Comparison of ENCODE assay signal across 32 cellular contexts in genomic region chr2:72555943-72556342, GRCh38.
A peak's percentile ranks its signal among the peaks of the same experiment; 100 is the strongest.
DNase-seq lines count a peak whose midpoint lies in the region; ATAC-seq, FAIRE-seq and TF ChIP-seq lines count a peak whose summit lies in the region.
"Had no signal": no experiment of that assay in that cellular context is flagged by ENCODE, and none has a peak within 500 bp of the region (broad histone marks: within the 10 kb centered on the region; RNA-seq: fewer than 3 reads in every experiment).

No MANE protein-coding gene starts in this region.

- WGBS in HepG2 (ENCODE audit: low lambda C conversion rate), result 26% methylated on average over 1 of the region's 1 CpG
- WGBS in right lobe of liver (ENCODE audit: insufficient coverage, low coverage, low lambda C conversion rate, missing lambda C conversion rate), result 89% methylated on average over 1 of the region's 1 CpG
- 98% methylated on average over 1 of the region's 1 CpG for WGBS in right cardiac atrium

- no peaks in the 10 kb centered on the region for H4K20me1 ChIP-seq in HepG2 (ENCODE audit: insufficient read depth, low read length)
- H4K20me1 ChIP-seq: BLaER1; BLaER1 treated with 17β-estradiol and CSF1 and Interleukin-3, amounts not matched to agents 10 nM and 100 nM had no signal

- TF ChIP-seq CTCF in HepG2 (CRISPR knock-in tag; IDR thresholded peaks at IDR 0.05) (no peak), right lobe of liver (IDR thresholded peaks at IDR 0.05) (no peak), Caco-2 (IDR thresholded peaks at IDR 0.05; ENCODE audit: insufficient read depth in 1 of 2, low read depth in 1 of 2, low read length in 1 of 2, severe bottlenecking in 1 of 2, unreplicated experiment in 1 of 2) (no peak)

- CTCF ChIA-PET in HepG2 (lab: Yijun Ruan, JAX; ENCODE audit: low intra/inter-chr PET ratio, low total read pairs) (no interaction called here), Caco-2 (lab: Charles Lee) (no interaction called here)

- peaks cover 14% of the 10 kb centered on the region for H3K4me1 ChIP-seq in HepG2 (ENCODE audit: insufficient read depth, low read length)
- H3K4me1 ChIP-seq in right lobe of liver, result peaks cover 0 to 6% (median 0%) of the 10 kb centered on the region in 4 donors
- no peaks in the 10 kb centered on the region; the same call in none of the 2 replicates for H3K4me1 ChIP-seq in Caco-2
- no peaks in the 10 kb centered on the region for H3K4me1 ChIP-seq in right cardiac atrium (ENCODE audit: control insufficient read depth, insufficient read depth, low read length)
- H3K4me1 ChIP-seq: BE2C; BLaER1; BLaER1 treated with 17β-estradiol and CSF1 and Interleukin-3, amounts not matched to agents 10 nM and 100 nM had no signal

- no peaks in the 10 kb centered on the region for H3K27me3 ChIP-seq in HepG2 (ENCODE audit: control insufficient read depth in 1 of 2, insufficient read depth in 2 of 2, low read length in 2 of 2)
- H3K27me3 ChIP-seq in right lobe of liver, result no peaks in the 10 kb centered on the region
- no peaks in the 10 kb centered on the region for H3K27me3 ChIP-seq in Caco-2 (replicated peaks; ENCODE audit: control insufficient read depth, insufficient read depth, low read length)
- H3K27me3 ChIP-seq in right cardiac atrium (ENCODE audit: control insufficient read depth, insufficient read depth), result no peaks in the 10 kb centered on the region
- H3K27me3 ChIP-seq: BE2C; BLaER1; BLaER1 treated with 17β-estradiol and CSF1 and Interleukin-3, amounts not matched to agents 10 nM and 100 nM had no signal

- no peak overlapping the region for H3K9ac ChIP-seq in HepG2 (ENCODE audit: insufficient read depth, low read depth, low read length)
- H3K9ac ChIP-seq: BLaER1; BLaER1 treated with 17β-estradiol and CSF1 and Interleukin-3, amounts not matched to agents 10 nM and 100 nM had no signal

- H3K9me3 Mint-ChIP-seq in Caco-2 (ENCODE audit: unreplicated experiment), result no peaks in the 10 kb centered on the region
- H3K9me3 Mint-ChIP-seq: CD8-positive, alpha-beta T cell had no signal

- ATAC-seq in HepG2 (peak; percentile 79), right lobe of liver (no peak), right cardiac atrium (no peak)
- ATAC-seq: A549; CD8-positive, alpha-beta T cell had no signal

- H3K27ac Mint-ChIP-seq in Caco-2 (ENCODE audit: unreplicated experiment), result no peak overlapping the region
- H3K27ac Mint-ChIP-seq: B cell; CD14-positive monocyte; CD4-positive, alpha-beta memory T cell; CD4-positive, alpha-beta T cell; CD4-positive, CD25-positive, alpha-beta regulatory T cell; CD8-positive, alpha-beta memory T cell; CD8-positive, alpha-beta T cell had no signal

- no peak overlapping the region for H3K4me3 Mint-ChIP-seq in Caco-2 (ENCODE audit: unreplicated experiment)
- H3K4me3 Mint-ChIP-seq: B cell; CD14-positive monocyte; CD4-positive, alpha-beta memory T cell; CD4-positive, alpha-beta T cell; CD8-positive, alpha-beta memory T cell; CD8-positive, alpha-beta T cell had no signal

- H3K27ac ChIP-seq in HepG2 (ENCODE audit: extremely low read length, insufficient read depth, low read length), result peak overlapping the region; percentile 30
- no peak overlapping the region for H3K27ac ChIP-seq in right lobe of liver
- H3K27ac ChIP-seq in right cardiac atrium (ENCODE audit: low read length), result no peak overlapping the region
- H3K27ac ChIP-seq: 22Rv1; A549; BLaER1; BLaER1 treated with 17β-estradiol and CSF1 and Interleukin-3, amounts not matched to agents 10 nM and 100 nM; C4-2B had no signal

- intact Hi-C loops in HepG2 (cut with micrococcal nuclease; ENCODE audit: unreplicated experiment), result no loop called here
- intact Hi-C loops in right lobe of liver (cut with DNase I), result no loop called here
- intact Hi-C loops in Caco-2 (cut with micrococcal nuclease; ENCODE audit: unreplicated experiment), result loop anchor here (1.0 kb wide), 1 partner anchor 8 kb away; no protein-coding TSS in a partner anchor
- intact Hi-C loops in right cardiac atrium (cut with DNase I), result no loop called here

- in situ Hi-C loops in HepG2 (cut with HindIII; ENCODE audit: extremely low pct_ligation_motif_present, low pct_unique_long_range_greater_than_20kb), result no loop called here

- H3K4me2 ChIP-seq in HepG2 (ENCODE audit: low read depth, low read length), result no peak overlapping the region
- H3K4me2 ChIP-seq: A549; BLaER1; BLaER1 treated with 17β-estradiol and CSF1 and Interleukin-3, amounts not matched to agents 10 nM and 100 nM had no signal

- no peak for TF ChIP-seq RAD21 in HepG2 (CRISPR knock-in tag; IDR thresholded peaks at IDR 0.05)

- TF ChIP-seq EP300 in HepG2 (IDR thresholded peaks at IDR 0.05; ENCODE audit: low read depth in 2 of 2, low read length in 2 of 2) (peak in 1 of 2 experiments; percentile 59; a peak in 1 of 4 replicates), HepG2 (CRISPR knock-in tag; IDR thresholded peaks at IDR 0.05; ENCODE audit: borderline replicate concordance) (no peak; the same call in 1 of the 2 replicates)

- FAIRE-seq in HepG2 (lab: Jason Lieb, UNC), result no peak
- FAIRE-seq: A204.1, D721Med had no signal

- H3K9me3 ChIP-seq in HepG2 (ENCODE audit: low read length) (peaks cover 9% of the 10 kb centered on the region; the same call in 1 of the 2 replicates), right lobe of liver (no peaks in the 10 kb centered on the region), Caco-2 (no peaks in the 10 kb centered on the region), right cardiac atrium (ENCODE audit: control insufficient read depth, low read length) (no peaks in the 10 kb centered on the region)
- H3K9me3 ChIP-seq: BE2C had no signal

- DNase-seq in HepG2 (ENCODE audit: low spot score), result peak; percentile 91
- no peak for DNase-seq in right lobe of liver
- DNase-seq in Caco-2, result peak; percentile 27 to 53
- DNase-seq in right cardiac atrium, result no peak
- DNase-seq: 8988T; ACHN; AML-193; BE2C; C1 segment of cervical spinal cord; Calu3; CD4-positive, alpha-beta memory T cell; CD4-positive, alpha-beta T cell; CD4-positive, CD25-positive, alpha-beta regulatory T cell; CD8-positive, alpha-beta memory T cell; CD8-positive, alpha-beta T cell; COR-L47; DMS 273 treated with DMSO at 0.1 percent for 48 hours; DMS153; DMS53; DMS79; DMS79 treated with DMSO at 0.1 percent for 48 hours; DND-41; EL had no signal

- no peaks in the 10 kb centered on the region for H3K4me1 Mint-ChIP-seq in Caco-2 (ENCODE audit: low read depth, unreplicated experiment)
- H3K4me1 Mint-ChIP-seq: B cell; CD14-positive monocyte; CD8-positive, alpha-beta memory T cell had no signal

- POLR2A ChIA-PET in HepG2 (lab: Yijun Ruan, JAX) (no interaction called here), Caco-2 (lab: Charles Lee) (no interaction called here)

- no peaks in the 10 kb centered on the region for H3K79me2 ChIP-seq in HepG2 (ENCODE audit: insufficient read depth, low read length)

- no peak overlapping the region for H2AFZ ChIP-seq in HepG2 (ENCODE audit: low read length)

- peaks cover 17% of the 10 kb centered on the region for H3K36me3 Mint-ChIP-seq in Caco-2 (ENCODE audit: insufficient read depth, unreplicated experiment)
- H3K36me3 Mint-ChIP-seq: CD14-positive monocyte had no signal

- no TSS peak for BruUV-seq in HepG2 (replicated peaks; lab: Mats Ljungman, UMichigan)
- BruUV-seq in Caco-2 (replicated peaks; lab: Mats Ljungman, UMichigan), result no TSS peak

- H3K36me3 ChIP-seq in HepG2 (replicated peaks in 1 of 2; ENCODE audit: control insufficient read depth in 1 of 2, insufficient read depth in 2 of 2, low read length in 2 of 2) (no peaks in the 10 kb centered on the region), right lobe of liver (no peaks in the 10 kb centered on the region), Caco-2 (ENCODE audit: control insufficient read depth, insufficient read depth, low read length) (no peaks in the 10 kb centered on the region)
- H3K36me3 ChIP-seq: BE2C, BLaER1 had no signal

- TF ChIP-seq POLR2A in HepG2 (IDR thresholded peaks at IDR 0.05; ENCODE audit: insufficient read depth in 1 of 2, low read depth in 2 of 2, low read length in 2 of 2) (no peak), right lobe of liver (IDR thresholded peaks at IDR 0.05) (no peak)

- H3K4me3 ChIP-seq in HepG2 (replicated peaks in 1 of 3; ENCODE audit: insufficient read depth in 1 of 3, low read depth in 2 of 3, low read length in 3 of 3) (no peak overlapping the region), right lobe of liver (no peak overlapping the region), Caco-2 (ENCODE audit: low read depth, low read length) (no peak overlapping the region), right cardiac atrium (ENCODE audit: low read length) (no peak overlapping the region)
- H3K4me3 ChIP-seq: A549; BLaER1; BLaER1 treated with 17β-estradiol and CSF1 and Interleukin-3, amounts not matched to agents 10 nM and 100 nM had no signal

- no peaks in the 10 kb centered on the region for H3K27me3 Mint-ChIP-seq in Caco-2 (ENCODE audit: insufficient read depth, unreplicated experiment)
- H3K27me3 Mint-ChIP-seq: B cell; CD4-positive, alpha-beta memory T cell; CD4-positive, alpha-beta T cell; CD4-positive, CD25-positive, alpha-beta regulatory T cell; CD8-positive, alpha-beta memory T cell had no signal

TF ChIP-seq in HepG2, 621 proteins besides CTCF, POLR2A, EP300 and RAD21 (continues in another document):
- peak; percentile 56; the same call in 1 of the 2 replicates for TF ChIP-seq ZNF331 (CRISPR knock-in tag; IDR thresholded peaks at IDR 0.05)
- peak; percentile 41 for TF ChIP-seq SKI (IDR thresholded peaks at IDR 0.05; ENCODE audit: partially characterized antibody)
- no peak for TF ChIP-seq MAX (IDR thresholded peaks at IDR 0.05)
- no peak for TF ChIP-seq GABPA (IDR thresholded peaks at IDR 0.05; ENCODE audit: low read depth, low read length)
- peak; percentile 24; the same call in 1 of the 2 replicates for TF ChIP-seq GABPA (CRISPR knock-in tag; IDR thresholded peaks at IDR 0.05; ENCODE audit: low read depth)
- peak; percentile 84 for TF ChIP-seq TEAD3 (CRISPR knock-in tag; optimal IDR thresholded peaks at IDR 0.05; ENCODE audit: borderline replicate concordance)
- peak; percentile 50; the same call in 1 of the 2 replicates for TF ChIP-seq BCL6 (CRISPR knock-in tag; IDR thresholded peaks at IDR 0.05)
- TF ChIP-seq HOXA9 (CRISPR knock-in tag; IDR thresholded peaks at IDR 0.05; ENCODE audit: borderline replicate concordance), result no peak
- TF ChIP-seq MYC (CRISPR knock-in tag; IDR thresholded peaks at IDR 0.05; ENCODE audit: borderline replicate concordance), result no peak
- TF ChIP-seq TARDBP (CRISPR knock-in tag; IDR thresholded peaks at IDR 0.05), result peak; percentile 55; the same call in 1 of the 2 replicates
- peak; percentile 91 for TF ChIP-seq HNF4A (CRISPR knock-in tag; IDR thresholded peaks at IDR 0.05)
- TF ChIP-seq HDAC2 (CRISPR knock-in tag; IDR thresholded peaks at IDR 0.05), result peak; percentile 84

Comparison
In these comparisons a context has a peak if more than half of its experiments do, and no peak if none do; other contexts are left out.
1. DNase-seq: peak in HepG2 (single experiment) and Caco-2 (2 of 2); none in right lobe of liver (0 of 3) and right cardiac atrium (0 of 3).